ENCODE assay signal across 29 cellular contexts in genomic region chr12:110183386-110183785, GRCh38. TPM values are rescaled to one million over a fixed set of nuclear protein-coding genes. Genes with fewer than 3 reads are reported as not detected.
A peak's percentile ranks its signal among the peaks of the same experiment; 100 is the strongest.
DNase-seq lines count a peak whose midpoint lies in the region; ATAC-seq lines count a peak whose summit lies in the region.
"Had no signal": no experiment of that assay in that cellular context is flagged by ENCODE, and none has a peak within 500 bp of the region (broad histone marks: within the 10 kb centered on the region; RNA-seq: fewer than 3 reads in every experiment).

No MANE protein-coding gene starts in this region.

- peak overlapping the region; percentile 42 for H3K27ac ChIP-seq in cingulate gyrus (ENCODE audit: low read depth, low read length)
- H3K27ac ChIP-seq: BLaER1, parathyroid adenoma, right lobe of liver, spleen had no signal

- peak; percentile 60 for ATAC-seq in left lobe of liver
- no peak for ATAC-seq in GM18502 (IDR thresholded peaks at IDR 0.05; ENCODE audit: poor library complexity, unreplicated experiment)
- ATAC-seq in GM19035 (IDR thresholded peaks at IDR 0.05; ENCODE audit: unreplicated experiment) = no peak
- no peak for ATAC-seq in GM19023 (IDR thresholded peaks at IDR 0.05; ENCODE audit: unreplicated experiment)
- ATAC-seq: activated CD4-positive, CD25-positive, alpha-beta regulatory T cell treated with anti-CD3 and anti-CD28 coated beads, Interleukin-2, amount 50 U/mL, for 24 hours; activated CD8-positive, alpha-beta memory T cell treated with anti-CD3 and anti-CD28 coated beads, Interleukin-2, amount 10 ng/mL, durations not matched to agents 7 days and 5 days; SK-N-SH treated with all-trans-retinoic acid at 6 μM for 48 hours had no signal

- DNase-seq in SK-MEL-5 (ENCODE audit: low read depth, low spot score) (peak; percentile 71), left lobe of liver (ENCODE audit: low spot score) (no peak), putamen (ENCODE audit: low spot score) (peak; percentile 81)
- DNase-seq: activated CD4-positive, alpha-beta T cell treated with anti-CD3 and anti-CD28 coated beads, Interleukin-2, amount 50 U/mL, for 4 hours; activated CD8-positive, alpha-beta memory T cell treated with anti-CD3 and anti-CD28 coated beads, Interleukin-2, amount 10 ng/mL, durations not matched to agents 7 days and 5 days; activated gamma-delta T cell treated with Interleukin-2 at 50 U/mL for 16 hours; activated T-cell treated with anti-CD3 and anti-CD28 coated beads, Interleukin-2, amount 50 U/mL, for 48 hours; COR-L47; DMS53; effector CD4-positive, alpha-beta T cell; H7; KBM-7; kidney; NCI-H1092; NCI-H187; NCI-H2171; right lobe of liver; spleen; stimulated activated CD8-positive, alpha-beta memory T cell treated with anti-CD3 and anti-CD28 coated beads, Interleukin-4, amount 100 ng/mL, for 48 hours; T-helper 2 cell; tibial artery had no signal

- in situ Hi-C loops in SK-MEL-5 (cut with HindIII; ENCODE audit: low pct_unique_long_range_greater_than_20kb, low sequenced_read_pairs) = no loop called here

RNA-seq across cellular contexts. Expression of gene IFT81, which starts 59.2 kb away (rescaled TPM):
- total RNA-seq in SK-MEL-5 (2014; rRNA removed; shearing (Covaris generic)) = 74.7 and 77.1 TPM in 2 replicates
- 65.9 and 80.2 TPM in 2 replicates for polyA plus RNA-seq in SK-MEL-5 (2015; cell fraction: cytosol; rRNA removed)
- 175 and 204 TPM in 2 replicates for polyA plus RNA-seq in SK-MEL-5 (2015; cell fraction: nucleus; rRNA removed)
- total RNA-seq in left lobe of liver = 2.3 TPM

Comparison
In these comparisons a context has a peak if more than half of its experiments do, and no peak if none do; other contexts are left out.
1. RNA of gene IFT81, which starts 59.2 kb away (total RNA-seq): 74.7 to 77.1 TPM in SK-MEL-5; 2.3 TPM in left lobe of liver (single experiment); every median in the first group is over 10 times any median in the second.